In the genomic region with DNA sequence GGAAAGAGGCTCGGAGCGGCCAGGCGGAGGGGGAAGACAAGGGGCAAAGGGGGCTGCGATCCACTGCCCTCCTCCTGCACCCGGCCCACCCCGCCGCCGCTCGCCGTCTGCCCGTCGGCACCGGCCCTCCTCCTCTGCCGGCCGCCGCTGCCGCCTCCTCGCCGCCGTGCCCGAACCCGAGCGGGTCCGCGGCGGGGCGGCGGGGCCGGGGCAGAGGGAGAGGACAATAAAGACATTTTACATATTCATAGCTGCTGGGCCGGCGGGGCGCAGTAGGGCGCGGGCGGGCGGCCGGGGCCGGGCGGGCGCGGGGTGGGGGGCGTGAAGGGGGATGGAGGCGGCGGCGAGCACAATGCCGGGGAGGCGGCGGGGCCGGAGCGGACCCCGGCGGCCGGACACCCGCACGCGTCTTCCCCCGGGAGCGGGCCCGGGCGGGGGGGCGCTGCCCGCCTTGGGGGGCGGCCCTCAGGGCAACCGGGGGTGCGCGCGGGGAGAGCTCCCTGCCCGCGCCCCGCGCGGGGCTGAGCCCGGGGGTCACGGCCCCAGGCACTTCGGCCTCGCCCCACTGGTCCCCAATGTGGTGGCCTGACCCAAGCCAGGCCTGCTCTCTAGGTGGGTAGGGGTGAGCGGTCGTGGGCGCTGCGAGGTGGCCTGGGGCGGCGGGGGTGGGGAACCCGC, we compare ENCODE assay signal across 8 cellular contexts. TPM values are rescaled to one million over a fixed set of nuclear protein-coding genes. Genes with fewer than 3 reads are reported as not detected.
DNase-seq lines count a peak whose midpoint lies in the region; ATAC-seq, FAIRE-seq and TF ChIP-seq lines count a peak whose summit lies in the region.

No MANE protein-coding gene starts in this region.

- no peaks in the 10 kb centered on the region for H3K36me3 ChIP-seq in HEK293 (ENCODE audit: control insufficient read depth in 2 of 2, insufficient read depth in 1 of 2, low read length in 2 of 2)
- H3K36me3 ChIP-seq in mammary epithelial cell (ENCODE audit: insufficient read depth, low read length): no peaks in the 10 kb centered on the region
- H3K36me3 ChIP-seq in left lung: no peaks in the 10 kb centered on the region

- BruUV-seq in mammary epithelial cell (replicated peaks; lab: Mats Ljungman, UMichigan): no TSS peak

- H3K9ac ChIP-seq in mammary epithelial cell (ENCODE audit: insufficient read depth, low read length): peak overlapping the region; percentile 46

- H3K27me3 ChIP-seq in mammary epithelial cell (ENCODE audit: insufficient read depth, low read length): no peaks in the 10 kb centered on the region
- no peaks in the 10 kb centered on the region for H3K27me3 ChIP-seq in left lung

- 2% methylated on average over 12 of the region's 83 CpGs for WGBS in mammary epithelial cell (ENCODE audit: low coverage, missing lambda C conversion rate)

- peak; percentile 2 for ATAC-seq in left lung

- H3K27ac ChIP-seq in HEK293 (ENCODE audit: extremely low read depth, low read depth, low read length): peak overlapping the region; percentile 86
- H3K27ac ChIP-seq in mammary epithelial cell (ENCODE audit: insufficient read depth, low read depth, low read length): peak overlapping the region; percentile 62
- H3K27ac ChIP-seq in left lung: peak overlapping the region; percentile 96 to 97

- H2AFZ ChIP-seq in mammary epithelial cell (ENCODE audit: low read depth, low read length): peak overlapping the region; percentile 95

- TF ChIP-seq CTCF in HEK293 (tag by site-specific recombination; IDR thresholded peaks at IDR 0.05) (no peak), mammary epithelial cell (conservative IDR thresholded peaks at IDR 0.05 in 1 of 2, IDR thresholded peaks at IDR 0.05 in 1 of 2; ENCODE audit: extremely low read depth in 1 of 2, insufficient read depth in 1 of 2, low read depth in 1 of 2, low read length in 2 of 2) (no peak), left lung (IDR thresholded peaks at IDR 0.05) (no peak)

- CTCF ChIA-PET in HEK293 (lab: Yijun Ruan, JAX): interaction anchor here (0.7 to 2.8 kb wide), 3 partner anchors 37 to 155 kb away, joined by 4 to 22 read pairs (median 6); no protein-coding TSS in a partner anchor
- CTCF ChIA-PET in mammary epithelial cell (lab: Charles Lee; ENCODE audit: low non-redundant PET): interaction anchor here (1.2 kb wide), 1 partner anchor 203 kb away, joined by 6 read pairs; no protein-coding TSS in a partner anchor

- H3K9me3 ChIP-seq in HEK293 (ENCODE audit: control insufficient read depth, insufficient read depth, low read depth, low read length) (no peaks in the 10 kb centered on the region), mammary epithelial cell (replicated peaks; ENCODE audit: insufficient read depth, low read length) (no peaks in the 10 kb centered on the region), left lung (no peaks in the 10 kb centered on the region)

- peak; percentile 8 for DNase-seq in NCI-H510A (lab: John Stamatoyannopoulos, UW)
- DNase-seq in NCI-H510A treated with DMSO at 0.1 percent for 48 hours (lab: John Stamatoyannopoulos, UW): no peak
- DNase-seq in NCI-H526 treated with DMSO at 0.1 percent for 48 hours (lab: John Stamatoyannopoulos, UW): peak; percentile 84
- DNase-seq in mammary epithelial cell: peak; percentile 5
- peak in 1 of 2 donors; percentile 91 for DNase-seq in left lung
- DNase-seq in stimulated activated naive CD4-positive, alpha-beta T cell treated with Interleukin-2 at 50 U/mL for 16 hours (lab: John Stamatoyannopoulos, UW): peak; percentile 36
- no peak for DNase-seq in GM19239 (ENCODE audit: insufficient read length, low spot score)

- peak overlapping the region; percentile 86 for H3K4me3 ChIP-seq in HEK293 (ENCODE audit: low read depth, low read length)
- peak overlapping the region; percentile 71 to 90 (median 79) for H3K4me3 ChIP-seq in mammary epithelial cell (replicated peaks in 1 of 3; ENCODE audit: insufficient read depth in 1 of 3, low read depth in 2 of 3, low read length in 3 of 3)
- H3K4me3 ChIP-seq in left lung: peak overlapping the region; percentile 68 to 77

- H4K20me1 ChIP-seq in mammary epithelial cell (ENCODE audit: insufficient read depth, low read length): no peaks in the 10 kb centered on the region

- peaks cover 48% of the 10 kb centered on the region for H3K79me2 ChIP-seq in mammary epithelial cell (ENCODE audit: insufficient read depth, low read length)

- dilution Hi-C loops in mammary epithelial cell (cut with HindIII; ENCODE audit: low sequenced_read_pairs): no loop called here

- H3K4me2 ChIP-seq in mammary epithelial cell (ENCODE audit: insufficient read depth, low read depth, low read length): peak overlapping the region; percentile 81

- no peak for FAIRE-seq in GM19239 (lab: Jason Lieb, UNC)

- H3K4me1 ChIP-seq in HEK293 (ENCODE audit: control insufficient read depth, insufficient read depth, low read length) (peaks cover 18% of the 10 kb centered on the region), mammary epithelial cell (ENCODE audit: insufficient read depth, low read length) (peaks cover 12% of the 10 kb centered on the region), left lung (peaks cover 9 to 36% of the 10 kb centered on the region in 2 donors)

- intact Hi-C loops in mammary epithelial cell (cut with micrococcal nuclease) (loop anchor here (2.0 to 5.0 kb wide), 4 partner anchors 99 to 344 kb away; partner anchors contain the start of gene TADA1), left lung (cut with DNase I) (no loop called here)

- POLR2A ChIA-PET in HEK293 (lab: Yijun Ruan, JAX): interaction anchor here (0.6 to 2.6 kb wide), 18 partner anchors 24 to 493 kb away, joined by 3 to 30 read pairs (median 4); partner anchors contain the start of genes CREG1 and STYXL2

- in situ Hi-C loops in mammary epithelial cell (cut with MboI; ENCODE audit: low sequenced_read_pairs in 2 of 2): no loop called here

TF ChIP-seq in HEK293, 187 proteins besides CTCF, POLR2A, EP300 and RAD21:
- TF ChIP-seq ZNF548 (tag by site-specific recombination; IDR thresholded peaks at IDR 0.05): no peak
- TF ChIP-seq, protein P1, sequence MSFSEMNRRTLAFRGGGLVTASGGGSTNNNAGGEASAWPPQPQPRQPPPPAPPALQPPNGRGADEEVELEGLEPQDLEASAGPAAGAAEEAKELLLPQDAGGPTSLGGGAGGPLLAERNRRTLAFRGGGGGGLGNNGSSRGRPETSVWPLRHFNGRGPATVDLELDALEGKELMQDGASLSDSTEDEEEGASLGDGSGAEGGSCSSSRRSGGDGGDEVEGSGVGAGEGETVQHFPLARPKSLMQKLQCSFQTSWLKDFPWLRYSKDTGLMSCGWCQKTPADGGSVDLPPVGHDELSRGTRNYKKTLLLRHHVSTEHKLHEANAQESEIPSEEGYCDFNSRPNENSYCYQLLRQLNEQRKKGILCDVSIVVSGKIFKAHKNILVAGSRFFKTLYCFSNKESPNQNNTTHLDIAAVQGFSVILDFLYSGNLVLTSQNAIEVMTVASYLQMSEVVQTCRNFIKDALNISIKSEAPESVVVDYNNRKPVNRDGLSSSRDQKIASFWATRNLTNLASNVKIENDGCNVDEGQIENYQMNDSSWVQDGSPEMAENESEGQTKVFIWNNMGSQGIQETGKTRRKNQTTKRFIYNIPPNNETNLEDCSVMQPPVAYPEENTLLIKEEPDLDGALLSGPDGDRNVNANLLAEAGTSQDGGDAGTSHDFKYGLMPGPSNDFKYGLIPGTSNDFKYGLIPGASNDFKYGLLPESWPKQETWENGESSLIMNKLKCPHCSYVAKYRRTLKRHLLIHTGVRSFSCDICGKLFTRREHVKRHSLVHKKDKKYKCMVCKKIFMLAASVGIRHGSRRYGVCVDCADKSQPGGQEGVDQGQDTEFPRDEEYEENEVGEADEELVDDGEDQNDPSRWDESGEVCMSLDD (tag by site-specific recombination; IDR thresholded peaks at IDR 0.05): peak; percentile 82; the same call in 1 of the 2 replicates
- no peak for TF ChIP-seq ZBTB6 (tag by site-specific recombination; IDR thresholded peaks at IDR 0.05)
- TF ChIP-seq ZNF488 (tag by site-specific recombination; IDR thresholded peaks at IDR 0.05): no peak
- peak; percentile 61; the same call in 1 of the 2 replicates for TF ChIP-seq ZFHX2 (tag by site-specific recombination; conservative IDR thresholded peaks at IDR 0.05)
- peak; percentile 65; the same call in 1 of the 2 replicates for TF ChIP-seq GLIS1 (tag by site-specific recombination; IDR thresholded peaks at IDR 0.05)
- TF ChIP-seq, protein P2, sequence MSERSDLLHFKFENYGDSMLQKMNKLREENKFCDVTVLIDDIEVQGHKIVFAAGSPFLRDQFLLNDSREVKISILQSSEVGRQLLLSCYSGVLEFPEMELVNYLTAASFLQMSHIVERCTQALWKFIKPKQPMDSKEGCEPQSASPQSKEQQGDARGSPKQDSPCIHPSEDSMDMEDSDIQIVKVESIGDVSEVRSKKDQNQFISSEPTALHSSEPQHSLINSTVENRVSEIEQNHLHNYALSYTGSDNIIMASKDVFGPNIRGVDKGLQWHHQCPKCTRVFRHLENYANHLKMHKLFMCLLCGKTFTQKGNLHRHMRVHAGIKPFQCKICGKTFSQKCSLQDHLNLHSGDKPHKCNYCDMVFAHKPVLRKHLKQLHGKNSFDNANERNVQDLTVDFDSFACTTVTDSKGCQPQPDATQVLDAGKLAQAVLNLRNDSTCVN (tag by site-specific recombination; optimal IDR thresholded peaks at IDR 0.05): peak; percentile 78

RNA-seq across cellular contexts. Expression of gene POU2F1, which starts 0.6 kb away (rescaled TPM):
- total RNA-seq in mammary epithelial cell (10 to 100 TPM; 10.2 to 14.4 TPM), left lung (10 to 100 TPM; 15.2 to 16.2 TPM)
- 8.9 TPM for polyA plus RNA-seq in mammary epithelial cell
- polyA minus RNA-seq in mammary epithelial cell: 6.0 TPM

Comparison
In these comparisons a context has a peak if more than half of its experiments do, and no peak if none do; other contexts are left out.
1. DNase-seq: peak in NCI-H510A (single experiment), NCI-H526 treated with DMSO at 0.1 percent for 48 hours (single experiment), mammary epithelial cell (single experiment) and stimulated activated naive CD4-positive, alpha-beta T cell treated with Interleukin-2 at 50 U/mL for 16 hours (single experiment); none in NCI-H510A treated with DMSO at 0.1 percent for 48 hours (single experiment) and GM19239 (single experiment).
2. Peak in every context shown above with its lines, with median percentiles within 50 percentile points of each other: H3K27ac ChIP-seq and H3K4me3 ChIP-seq.